In genomic region chr1:51535006-51535592, GRCh38 we compare ENCODE assay signal across 8 cellular contexts. TPM values are rescaled to one million over a fixed set of nuclear protein-coding genes. Genes with fewer than 3 reads are reported as not detected.
A peak's percentile ranks its signal among the peaks of the same experiment; 100 is the strongest.
DNase-seq lines count a peak whose midpoint lies in the region; ATAC-seq, FAIRE-seq and TF ChIP-seq lines count a peak whose summit lies in the region.

No MANE protein-coding gene starts in this region.

- H3K36me3 ChIP-seq in gastroesophageal sphincter: no peaks in the 10 kb centered on the region
- no peaks in the 10 kb centered on the region for H3K36me3 ChIP-seq in parathyroid adenoma (ENCODE audit: control insufficient read depth, insufficient read depth, low read length)

- no peaks in the 10 kb centered on the region for H3K79me2 ChIP-seq in parathyroid adenoma

- H3K4me2 ChIP-seq in parathyroid adenoma (ENCODE audit: low read length): no peak overlapping the region

- TF ChIP-seq CTCF in gastroesophageal sphincter (IDR thresholded peaks at IDR 0.05) (peak; percentile 55 to 73 (median 70)), parathyroid adenoma (IDR thresholded peaks at IDR 0.05) (peak; percentile 64)

- H3K4me1 Mint-ChIP-seq in activated T-helper 17 cell treated with anti-CD3 and anti-CD28 coated beads, Interleukin-2, amount 50 U/mL, for 72 hours: peaks cover 5% of the 10 kb centered on the region

- H3K27ac ChIP-seq in gastroesophageal sphincter (no peak overlapping the region), parathyroid adenoma (no peak overlapping the region)

- H3K36me3 Mint-ChIP-seq in activated T-helper 17 cell treated with anti-CD3 and anti-CD28 coated beads, Interleukin-2, amount 50 U/mL, for 72 hours (ENCODE audit: low read depth): no peaks in the 10 kb centered on the region

- H3K4me3 Mint-ChIP-seq in activated T-helper 17 cell treated with anti-CD3 and anti-CD28 coated beads, Interleukin-2, amount 50 U/mL, for 72 hours: no peak overlapping the region

- TF ChIP-seq EP300 in gastroesophageal sphincter (IDR thresholded peaks at IDR 0.05): no peak

- H3K9me3 Mint-ChIP-seq in activated T-helper 17 cell treated with anti-CD3 and anti-CD28 coated beads, Interleukin-2, amount 50 U/mL, for 72 hours: no peaks in the 10 kb centered on the region

- H3K27ac Mint-ChIP-seq in activated T-helper 17 cell treated with anti-CD3 and anti-CD28 coated beads, Interleukin-2, amount 50 U/mL, for 72 hours: peak overlapping the region; percentile 61

- peak; percentile 91 for FAIRE-seq in GM18507 (lab: Jason Lieb, UNC)

- H3K4me3 ChIP-seq in gastroesophageal sphincter (no peak overlapping the region), parathyroid adenoma (ENCODE audit: low read depth, low read length) (no peak overlapping the region)

- 10% methylated on average over 3 of the region's 3 CpGs; no CpG with 5 or more reads in 1 of the 2 donors for WGBS in gastroesophageal sphincter (ENCODE audit: low coverage in 1 of 2), 2 donors

- no peaks in the 10 kb centered on the region for H3K27me3 Mint-ChIP-seq in activated T-helper 17 cell treated with anti-CD3 and anti-CD28 coated beads, Interleukin-2, amount 50 U/mL, for 72 hours

- TF ChIP-seq POLR2A in gastroesophageal sphincter (IDR thresholded peaks at IDR 0.05): no peak

- no peaks in the 10 kb centered on the region for H3K27me3 ChIP-seq in gastroesophageal sphincter
- H3K27me3 ChIP-seq in parathyroid adenoma (ENCODE audit: control insufficient read depth, insufficient read depth, low read length): no peaks in the 10 kb centered on the region

- DNase-seq in C1 segment of cervical spinal cord (lab: John Stamatoyannopoulos, UW): peak in 13 of 14 donors; percentile 3 to 64 (median 50)
- DNase-seq in GM18507 (ENCODE audit: extremely low spot score, insufficient read length, low read depth): no peak
- peak; percentile 45 for DNase-seq in NCI-H748 (lab: John Stamatoyannopoulos, UW; ENCODE audit: unreplicated experiment)
- DNase-seq in NCI-H187 (lab: John Stamatoyannopoulos, UW): no peak
- DNase-seq in NCI-H128 (lab: John Stamatoyannopoulos, UW; ENCODE audit: unreplicated experiment): no peak

- H2AFZ ChIP-seq in parathyroid adenoma: peak overlapping the region; percentile 70

- H3K9ac ChIP-seq in parathyroid adenoma: no peak overlapping the region

- peak; percentile 47 for ATAC-seq in activated T-helper 17 cell treated with anti-CD3 and anti-CD28 coated beads, Interleukin-2, amount 50 U/mL, for 72 hours (replicated peaks)
- ATAC-seq in gastroesophageal sphincter: peak; percentile 25

- peaks cover 0 to 10% (median 0%) of the 10 kb centered on the region in 3 donors for H3K4me1 ChIP-seq in gastroesophageal sphincter
- no peaks in the 10 kb centered on the region for H3K4me1 ChIP-seq in parathyroid adenoma

- no peaks in the 10 kb centered on the region for H3K9me3 ChIP-seq in gastroesophageal sphincter
- no peaks in the 10 kb centered on the region for H3K9me3 ChIP-seq in parathyroid adenoma (ENCODE audit: control insufficient read depth, low read length)

RNA-seq across cellular contexts. Expression of gene EPS15, which starts 16.0 kb away (rescaled TPM):
- 10 to 100 TPM; 54.2 to 65.4 TPM for total RNA-seq in activated T-helper 17 cell treated with anti-CD3 and anti-CD28 coated beads, Interleukin-2, amount 50 U/mL, for 72 hours
- total RNA-seq in gastroesophageal sphincter: 100 to 1,000 TPM in 1 of 4 donors, 10 to 100 TPM in 3; 53.5 to 106 (median 74.2) TPM

Comparison
In these comparisons a context has a peak if more than half of its experiments do, and no peak if none do; other contexts are left out.
1. DNase-seq: peak in C1 segment of cervical spinal cord (13 of 14) and NCI-H748 (single experiment); none in GM18507 (single experiment), NCI-H187 (0 of 2) and NCI-H128 (single experiment).